In genomic region chr17:82113941-82114340, GRCh38 we compare ENCODE assay signal across 25 cellular contexts.
"Had no signal": no experiment of that assay in that cellular context is flagged by ENCODE, and none has a peak within 500 bp of the region (broad histone marks: within the 10 kb centered on the region; RNA-seq: fewer than 3 reads in every experiment).

No MANE protein-coding gene starts in this region.

- H3K27me3 ChIP-seq: esophagus squamous epithelium, gastrocnemius medialis, neutrophil, spleen had no signal

- H3K9ac ChIP-seq: parathyroid adenoma had no signal

- H3K27ac Mint-ChIP-seq: activated naive CD8-positive, alpha-beta T cell treated with anti-CD3 and anti-CD28 coated beads, Interleukin-2, amount 10 ng/mL, durations not matched to agents 7 days and 5 days; endodermal cell; naive B cell; type B pancreatic cell had no signal

- H3K4me1 ChIP-seq: gastrocnemius medialis, spleen had no signal

- H3K27me3 Mint-ChIP-seq: activated naive CD8-positive, alpha-beta T cell treated with anti-CD3 and anti-CD28 coated beads, Interleukin-2, amount 10 ng/mL, durations not matched to agents 7 days and 5 days; naive B cell; type B pancreatic cell had no signal

- H3K27ac ChIP-seq: coronary artery, esophagus squamous epithelium, gastrocnemius medialis, parathyroid adenoma, spleen, thoracic aorta had no signal

- H3K9me3 Mint-ChIP-seq: activated naive CD8-positive, alpha-beta T cell treated with anti-CD3 and anti-CD28 coated beads, Interleukin-2, amount 10 ng/mL, durations not matched to agents 7 days and 5 days; endodermal cell; naive B cell; type B pancreatic cell had no signal

- H2AFZ ChIP-seq: parathyroid adenoma had no signal

- H3K36me3 Mint-ChIP-seq: activated naive CD8-positive, alpha-beta T cell treated with anti-CD3 and anti-CD28 coated beads, Interleukin-2, amount 10 ng/mL, durations not matched to agents 7 days and 5 days; naive B cell had no signal

- H3K36me3 ChIP-seq: thoracic aorta had no signal

- H3K4me3 Mint-ChIP-seq: activated naive CD8-positive, alpha-beta T cell treated with anti-CD3 and anti-CD28 coated beads, Interleukin-2, amount 10 ng/mL, durations not matched to agents 7 days and 5 days; endodermal cell; naive B cell; type B pancreatic cell had no signal

- H3K4me3 ChIP-seq: coronary artery, esophagus squamous epithelium, gastrocnemius medialis, spleen, thoracic aorta had no signal

- ATAC-seq: gastrocnemius medialis, left ventricle myocardium superior had no signal

- H3K9me3 ChIP-seq: esophagus squamous epithelium, gastrocnemius medialis, neutrophil, spleen, thoracic aorta had no signal

- DNase-seq: activated CD4-positive, alpha-beta T cell treated with anti-CD3 and anti-CD28 coated beads for 4 hours; activated CD4-positive, alpha-beta T cell treated with anti-CD3 and anti-CD28 coated beads, Interleukin-2, amount 50 U/mL, for 48 hours; activated CD4-positive, CD25-positive, alpha-beta regulatory T cell; activated naive CD4-positive, alpha-beta T cell treated with Interleukin-2 at 50 U/mL for 16 hours; activated naive CD8-positive, alpha-beta T cell treated with anti-CD3 and anti-CD28 coated beads, Interleukin-2, amount 10 ng/mL, durations not matched to agents 7 days and 5 days; activated T-cell treated with anti-CD3 and anti-CD28 coated beads, Interleukin-2, amount 50 U/mL, for 48 hours; amniotic stem cell; cerebellar nuclear complex; endodermal cell; esophagus squamous epithelium; gastrocnemius medialis; hypothalamus; left ventricle myocardium superior; mesendoderm; naive B cell; spleen; stimulated activated CD4-positive, alpha-beta T cell treated with anti-CD3 and anti-CD28 coated beads, Interleukin-4, amount 100 ng/mL, for 1 hour; stimulated activated naive CD4-positive, alpha-beta T cell treated with Interleukin-2 at 50 U/mL for 16 hours; T-helper 1 cell; T-helper 9 cell had no signal
